9 cellular contexts compared by ENCODE assay signal in genomic region chr2:238379096-238379810, GRCh38. TPM values are rescaled to one million over a fixed set of nuclear protein-coding genes. Genes with fewer than 3 reads are reported as not detected.
DNase-seq lines count a peak whose midpoint lies in the region; ATAC-seq and TF ChIP-seq lines count a peak whose summit lies in the region.
"Had no signal": no experiment of that assay in that cellular context is flagged by ENCODE, and none has a peak within 500 bp of the region (broad histone marks: within the 10 kb centered on the region; RNA-seq: fewer than 3 reads in every experiment).

No MANE protein-coding gene starts in this region.

- H3K4me3 ChIP-seq in BLaER1 treated with 17β-estradiol and CSF1 and Interleukin-3, amounts not matched to agents 10 nM and 100 nM: no peak overlapping the region
- H3K4me3 ChIP-seq in left lung (no peak overlapping the region), testis (no peak overlapping the region)

- peak; percentile 45 for ATAC-seq in activated T-helper 17 cell treated with anti-CD3 and anti-CD28 coated beads, Interleukin-2, amount 50 U/mL, for 72 hours (replicated peaks)
- ATAC-seq in left lung (peak; percentile 24), HG03108 (IDR thresholded peaks at IDR 0.05; ENCODE audit: unreplicated experiment) (no peak), HG02642 (IDR thresholded peaks at IDR 0.05; ENCODE audit: poor library complexity, unreplicated experiment) (no peak)

- peaks cover 9 to 31% (median 22%) of the 10 kb centered on the region in 11 experiments for H3K36me3 ChIP-seq in BLaER1 treated with 17β-estradiol and CSF1 and Interleukin-3, amounts not matched to agents 10 nM and 100 nM
- H3K36me3 ChIP-seq in left lung (peaks cover 0 to 8% of the 10 kb centered on the region in 2 donors), testis (ENCODE audit: low read depth, missing control alignments) (no peaks in the 10 kb centered on the region)

- DNase-seq in KG1 (lab: John Stamatoyannopoulos, UW) (peak; percentile 23), left lung (peak; percentile 49 to 62), testis (no peak), NCI-H2029 treated with DMSO at 0.1 percent for 48 hours (lab: John Stamatoyannopoulos, UW) (no peak)

- peak overlapping the region in 1 of 11 experiments; percentile 16; a peak in 1 of 22 replicates for H3K27ac ChIP-seq in BLaER1 treated with 17β-estradiol and CSF1 and Interleukin-3, amounts not matched to agents 10 nM and 100 nM
- H3K27ac ChIP-seq in left lung (no peak overlapping the region), testis (no peak overlapping the region)

- H3K9me3 ChIP-seq in BLaER1 treated with 17β-estradiol and CSF1 and Interleukin-3, amounts not matched to agents 10 nM and 100 nM (replicated peaks in 1 of 11): peaks cover 15 to 59% (median 30%) of the 10 kb centered on the region in 11 experiments
- no peaks in the 10 kb centered on the region for H3K9me3 ChIP-seq in left lung
- H3K9me3 ChIP-seq in testis: no peaks in the 10 kb centered on the region

- intact Hi-C loops in left lung (cut with DNase I): no loop called here
- intact Hi-C loops in testis (cut with DNase I; ENCODE audit: low total_unique reads): no loop called here

- H3K4me1 Mint-ChIP-seq in activated T-helper 17 cell treated with anti-CD3 and anti-CD28 coated beads, Interleukin-2, amount 50 U/mL, for 72 hours: peaks cover 13% of the 10 kb centered on the region

- H4K20me1 ChIP-seq in BLaER1 treated with 17β-estradiol and CSF1 and Interleukin-3, amounts not matched to agents 10 nM and 100 nM: no peaks in the 10 kb centered on the region; a peak in 1 of 22 replicates

- H3K36me3 Mint-ChIP-seq in activated T-helper 17 cell treated with anti-CD3 and anti-CD28 coated beads, Interleukin-2, amount 50 U/mL, for 72 hours (ENCODE audit: low read depth): peaks cover 6% of the 10 kb centered on the region

- peak overlapping the region; percentile 36 for H3K27ac Mint-ChIP-seq in activated T-helper 17 cell treated with anti-CD3 and anti-CD28 coated beads, Interleukin-2, amount 50 U/mL, for 72 hours
- H3K27ac Mint-ChIP-seq: dendritic cell treated with granulocyte-macrophage colony-stimulating factor and Interleukin-4, amounts not matched to agents 40 ng/mL and 50 ng/mL, for 4 days had no signal

- no peaks in the 10 kb centered on the region for H3K27me3 Mint-ChIP-seq in activated T-helper 17 cell treated with anti-CD3 and anti-CD28 coated beads, Interleukin-2, amount 50 U/mL, for 72 hours
- H3K27me3 Mint-ChIP-seq: dendritic cell treated with granulocyte-macrophage colony-stimulating factor and Interleukin-4, amounts not matched to agents 40 ng/mL and 50 ng/mL, for 4 days had no signal

- 71 to 82% methylated on average over 14 to 15 of the region's 15 CpGs for WGBS in testis, 2 donors

- H3K4me2 ChIP-seq in BLaER1 treated with 17β-estradiol and CSF1 and Interleukin-3, amounts not matched to agents 10 nM and 100 nM: peak overlapping the region; percentile 29 to 72 (median 65)

- H3K4me3 Mint-ChIP-seq in activated T-helper 17 cell treated with anti-CD3 and anti-CD28 coated beads, Interleukin-2, amount 50 U/mL, for 72 hours: peak overlapping the region; percentile 53
- H3K4me3 Mint-ChIP-seq: dendritic cell treated with granulocyte-macrophage colony-stimulating factor and Interleukin-4, amounts not matched to agents 40 ng/mL and 50 ng/mL, for 4 days had no signal

- peaks cover 0 to 24% (median 0%) of the 10 kb centered on the region in 11 experiments; a peak in 2 of 22 replicates for H3K27me3 ChIP-seq in BLaER1 treated with 17β-estradiol and CSF1 and Interleukin-3, amounts not matched to agents 10 nM and 100 nM
- H3K27me3 ChIP-seq in left lung (no peaks in the 10 kb centered on the region), testis (no peaks in the 10 kb centered on the region)

- no peak overlapping the region for H3K9ac ChIP-seq in BLaER1 treated with 17β-estradiol and CSF1 and Interleukin-3, amounts not matched to agents 10 nM and 100 nM

- H3K4me1 ChIP-seq in BLaER1 treated with 17β-estradiol and CSF1 and Interleukin-3, amounts not matched to agents 10 nM and 100 nM: peaks cover 36 to 59% (median 46%) of the 10 kb centered on the region in 10 experiments
- H3K4me1 ChIP-seq in left lung: peaks cover 0 to 75% of the 10 kb centered on the region in 2 donors
- H3K4me1 ChIP-seq in testis: no peaks in the 10 kb centered on the region

- H3K9me3 Mint-ChIP-seq in activated T-helper 17 cell treated with anti-CD3 and anti-CD28 coated beads, Interleukin-2, amount 50 U/mL, for 72 hours: no peaks in the 10 kb centered on the region
- H3K9me3 Mint-ChIP-seq: dendritic cell treated with granulocyte-macrophage colony-stimulating factor and Interleukin-4, amounts not matched to agents 40 ng/mL and 50 ng/mL, for 4 days had no signal

- no peak for TF ChIP-seq POLR2A in testis (IDR thresholded peaks at IDR 0.05)

- no peak for TF ChIP-seq CTCF in left lung (IDR thresholded peaks at IDR 0.05)
- no peak for TF ChIP-seq CTCF in testis (IDR thresholded peaks at IDR 0.05)

RNA-seq across cellular contexts. Expression of gene ASB1, which starts 47.5 kb away (rescaled TPM):
- 10 to 100 TPM; 34.0 to 35.3 TPM for total RNA-seq in activated T-helper 17 cell treated with anti-CD3 and anti-CD28 coated beads, Interleukin-2, amount 50 U/mL, for 72 hours
- total RNA-seq in left lung: 10 to 100 TPM; 16.6 to 27.0 TPM
- 10 to 100 TPM; 31.4 to 41.9 TPM for total RNA-seq in testis
- polyA plus RNA-seq in testis (ENCODE audit: insufficient read depth, low read depth, low replicate concordance): 52.5 TPM

RNA-seq across cellular contexts. Expression of gene TRAF3IP1, which starts 58.9 kb away (rescaled TPM):
- 1 to 10 TPM; 3.4 to 7.2 TPM for total RNA-seq in activated T-helper 17 cell treated with anti-CD3 and anti-CD28 coated beads, Interleukin-2, amount 50 U/mL, for 72 hours
- total RNA-seq in left lung (10 to 100 TPM; 11.6 to 21.2 TPM), testis (10 to 100 TPM; 22.1 to 38.0 TPM)
- 40.9 TPM for polyA plus RNA-seq in testis (ENCODE audit: insufficient read depth, low read depth, low replicate concordance)

Comparison
In these comparisons a context has a peak if more than half of its experiments do, and no peak if none do; other contexts are left out.
1. DNase-seq: peak in KG1 (single experiment) and left lung (2 of 2); none in testis (single experiment) and NCI-H2029 treated with DMSO at 0.1 percent for 48 hours (single experiment).
2. ATAC-seq: peak in activated T-helper 17 cell treated with anti-CD3 and anti-CD28 coated beads, Interleukin-2, amount 50 U/mL, for 72 hours (single experiment) and left lung (single experiment); none in HG03108 (single experiment) and HG02642 (single experiment).